8 cellular contexts compared by ENCODE assay signal in the genomic region with DNA sequence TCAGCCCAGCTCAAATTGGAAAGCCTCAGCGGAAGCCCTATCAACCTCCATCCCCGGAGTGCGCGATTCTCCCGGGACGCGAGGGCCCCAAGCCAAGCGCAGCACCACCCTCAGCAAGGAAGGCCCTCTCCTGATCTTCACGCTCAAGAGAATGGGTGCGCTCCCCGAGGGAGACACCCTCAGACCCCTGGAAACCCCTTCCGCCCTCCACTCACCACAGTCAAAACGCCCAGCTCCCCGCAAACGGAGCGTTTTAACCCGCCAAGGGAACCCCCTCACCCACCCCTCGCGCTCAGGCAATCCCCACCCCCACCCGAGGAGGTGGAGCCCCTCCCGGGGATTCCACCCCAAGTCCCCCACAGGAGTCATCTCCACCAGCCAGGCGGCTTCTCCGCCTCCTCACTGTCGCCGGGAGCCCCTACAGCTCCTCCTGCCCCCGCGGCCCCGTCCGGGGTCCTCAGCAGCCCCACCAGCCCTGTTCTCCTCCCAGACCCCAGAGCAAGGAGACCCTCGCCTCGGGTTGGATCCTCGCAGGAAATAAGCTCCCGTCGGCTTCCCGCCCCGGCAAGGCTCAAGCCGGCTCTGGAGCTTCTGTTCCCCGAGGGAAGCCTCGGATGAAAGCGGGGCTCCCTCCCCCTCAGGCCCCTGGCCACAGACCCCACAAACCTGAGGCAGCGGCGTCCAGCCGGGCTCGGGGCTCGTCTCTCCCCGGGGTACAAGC. TPM values are rescaled to one million over a fixed set of nuclear protein-coding genes. Genes with fewer than 3 reads are reported as not detected.
DNase-seq lines count a peak whose midpoint lies in the region; ATAC-seq lines count a peak whose summit lies in the region.

No MANE protein-coding gene starts in this region.

- peaks cover 0 to 2% of the 10 kb centered on the region in 2 donors for H3K36me3 ChIP-seq in stomach smooth muscle (ENCODE audit: control insufficient read depth in 2 of 2, insufficient read depth in 2 of 2, low read length in 2 of 2)

- H3K27me3 Mint-ChIP-seq in effector memory CD8-positive, alpha-beta T cell, result no peaks in the 10 kb centered on the region

- peaks cover 74% of the 10 kb centered on the region for H3K4me1 ChIP-seq in mononuclear cell (ENCODE audit: insufficient read depth, low read length)
- peaks cover 44% of the 10 kb centered on the region for H3K4me1 ChIP-seq in stomach smooth muscle (ENCODE audit: control insufficient read depth, insufficient read depth, low read length)

- ATAC-seq in GM18508 (IDR thresholded peaks at IDR 0.05; ENCODE audit: insufficient read depth, unreplicated experiment), result peak; percentile 4
- ATAC-seq in HG03521 (IDR thresholded peaks at IDR 0.05; ENCODE audit: unreplicated experiment), result peak; percentile 7
- peak; percentile 20 for ATAC-seq in effector memory CD8-positive, alpha-beta T cell (replicated peaks)
- no peak for ATAC-seq in HG02571 (IDR thresholded peaks at IDR 0.05; ENCODE audit: unreplicated experiment)
- ATAC-seq in GM21390 (IDR thresholded peaks at IDR 0.05; ENCODE audit: unreplicated experiment), result no peak

- peak overlapping the region; percentile 79 to 94 for H3K9ac ChIP-seq in stomach smooth muscle (ENCODE audit: low read length in 2 of 2)

- peaks cover 59 to 66% of the 10 kb centered on the region in 2 donors for H3K4me1 Mint-ChIP-seq in effector memory CD8-positive, alpha-beta T cell (ENCODE audit: low read depth in 2 of 2)

- no peaks in the 10 kb centered on the region for H3K9me3 Mint-ChIP-seq in effector memory CD8-positive, alpha-beta T cell

- no peaks in the 10 kb centered on the region for H3K9me3 ChIP-seq in mononuclear cell (ENCODE audit: low read depth, low read length)
- no peaks in the 10 kb centered on the region for H3K9me3 ChIP-seq in stomach smooth muscle (ENCODE audit: control insufficient read depth in 2 of 2, low read length in 2 of 2)

- peak; percentile 50 to 58 for DNase-seq in activated CD4-positive, alpha-beta T cell treated with anti-CD3 and anti-CD28 coated beads, Interleukin-2, amount 50 U/mL, for 48 hours
- peak in 2 of 3 experiments; percentile 15 to 31 for DNase-seq in effector memory CD8-positive, alpha-beta T cell

- H3K4me3 ChIP-seq in mononuclear cell (ENCODE audit: low read length), result peak overlapping the region; percentile 100
- H3K4me3 ChIP-seq in stomach smooth muscle (ENCODE audit: low read length in 2 of 2), result peak overlapping the region; percentile 90 to 97

- H3K36me3 Mint-ChIP-seq in effector memory CD8-positive, alpha-beta T cell (ENCODE audit: insufficient read depth), result peaks cover 44% of the 10 kb centered on the region

- peak overlapping the region; percentile 82 to 95 for H3K4me3 Mint-ChIP-seq in effector memory CD8-positive, alpha-beta T cell

- H3K27me3 ChIP-seq in mononuclear cell (ENCODE audit: insufficient read depth, low read length) (no peaks in the 10 kb centered on the region), stomach smooth muscle (ENCODE audit: control insufficient read depth in 1 of 2, insufficient read depth in 2 of 2, low read length in 2 of 2) (no peaks in the 10 kb centered on the region)

- peak overlapping the region; percentile 83 to 95 for H3K27ac Mint-ChIP-seq in effector memory CD8-positive, alpha-beta T cell

- peak overlapping the region; percentile 77 for H3K27ac ChIP-seq in stomach smooth muscle (ENCODE audit: low read length)

RNA-seq across cellular contexts. Expression of a gene that starts 0.5 kb away (rescaled TPM):
- 156 TPM for total RNA-seq in mononuclear cell

RNA-seq across cellular contexts. Expression of a gene that starts 16.2 kb away (rescaled TPM):
- 253 TPM for total RNA-seq in mononuclear cell

RNA-seq across cellular contexts. Expression of a gene that starts 58.5 kb away (rescaled TPM):
- total RNA-seq in mononuclear cell, result 78.4 TPM

Comparison
In these comparisons a context has a peak if more than half of its experiments do, and no peak if none do; other contexts are left out.
1. ATAC-seq: peak in GM18508 (single experiment), HG03521 (single experiment) and effector memory CD8-positive, alpha-beta T cell (single experiment); none in HG02571 (single experiment) and GM21390 (single experiment).